ENCODE assay signal across 8 cellular contexts in genomic region chr2:38603402-38604265, GRCh38. TPM values are rescaled to one million over a fixed set of nuclear protein-coding genes. Genes with fewer than 3 reads are reported as not detected.
DNase-seq lines count a peak whose midpoint lies in the region; ATAC-seq and TF ChIP-seq lines count a peak whose summit lies in the region.

No MANE protein-coding gene starts in this region.

- no peak for TF ChIP-seq POLR2A in gastroesophageal sphincter (IDR thresholded peaks at IDR 0.05)

- H3K4me1 Mint-ChIP-seq in Calu3 (ENCODE audit: low read depth, unreplicated experiment): peaks cover 21% of the 10 kb centered on the region

- peaks cover 23% of the 10 kb centered on the region for H3F3A ChIP-seq in MM.1S (ENCODE audit: insufficient read depth, low read length)

- H3K9me3 Mint-ChIP-seq in Calu3 (ENCODE audit: low read depth, unreplicated experiment): no peaks in the 10 kb centered on the region

- CTCF ChIA-PET in Calu3 (lab: Charles Lee): interaction anchor here (0.7 to 2.7 kb wide), 4 partner anchors 10 to 1355 kb away, joined by 3 to 12 read pairs (median 3); no protein-coding TSS in a partner anchor

- TF ChIP-seq EP300 in gastroesophageal sphincter (IDR thresholded peaks at IDR 0.05): no peak

- peak overlapping the region; percentile 86 for H3K4me3 Mint-ChIP-seq in Calu3 (ENCODE audit: low read depth, unreplicated experiment)

- no peaks in the 10 kb centered on the region for H3K27me3 Mint-ChIP-seq in Calu3 (ENCODE audit: unreplicated experiment)

- 13 to 27% methylated on average over 12 to 23 of the region's 23 CpGs for WGBS in gastroesophageal sphincter (ENCODE audit: low coverage in 1 of 2), 2 donors

- H3K79me2 ChIP-seq in MM.1S (ENCODE audit: low read length): peaks cover 38% of the 10 kb centered on the region

- H3K27ac ChIP-seq in MM.1S (ENCODE audit: low read length): peak overlapping the region; percentile 51; the same call in 1 of the 2 replicates
- peak overlapping the region; percentile 74 to 100 (median 99) for H3K27ac ChIP-seq in gastroesophageal sphincter
- H3K27ac ChIP-seq in neutrophil: peak overlapping the region; percentile 94
- H3K27ac ChIP-seq in substantia nigra (ENCODE audit: low read depth, low read length, poor library complexity, severe bottlenecking): peak overlapping the region; percentile 93

- DNase-seq in Calu3 (peak; percentile 80), MM.1S (peak; percentile 88), SHP77 treated with DMSO at 0.1 percent for 48 hours (lab: John Stamatoyannopoulos, UW) (peak; percentile 63), activated gamma-delta T cell treated with Interleukin-2 at 50 U/mL for 16 hours (peak; percentile 78), substantia nigra (lab: John Stamatoyannopoulos, UW) (peak in 48 of 49 donors; percentile 19 to 87 (median 72))

- H3K27me3 ChIP-seq in MM.1S (replicated peaks; ENCODE audit: insufficient read depth, low read length) (no peaks in the 10 kb centered on the region), gastroesophageal sphincter (no peaks in the 10 kb centered on the region), neutrophil (no peaks in the 10 kb centered on the region)

- TF ChIP-seq CTCF in Calu3 (IDR thresholded peaks at IDR 0.05; ENCODE audit: unreplicated experiment) (peak; percentile 79), MM.1S (IDR thresholded peaks at IDR 0.05; ENCODE audit: low read length) (peak; percentile 97), gastroesophageal sphincter (IDR thresholded peaks at IDR 0.05) (peak; percentile 71 to 96 (median 86)), neutrophil (IDR thresholded peaks at IDR 0.05) (peak; percentile 92)

- BruUV-seq in Calu3 (replicated peaks; lab: Mats Ljungman, UMichigan): no TSS peak

- H3K27ac Mint-ChIP-seq in Calu3 (ENCODE audit: unreplicated experiment): peak overlapping the region; percentile 75

- H3K4me1 ChIP-seq in MM.1S (ENCODE audit: low read length) (peaks cover 26% of the 10 kb centered on the region), gastroesophageal sphincter (peaks cover 0 to 34% (median 9%) of the 10 kb centered on the region in 3 donors), neutrophil (ENCODE audit: control insufficient read depth in 1 of 2, insufficient read depth in 1 of 2, low read depth in 1 of 2, low read length in 1 of 2) (peaks cover 56% of the 10 kb centered on the region in 2 experiments)

- no peaks in the 10 kb centered on the region for H3K9me2 ChIP-seq in MM.1S (replicated peaks; ENCODE audit: insufficient read depth, low read length)

- intact Hi-C loops in Calu3 (cut with micrococcal nuclease; ENCODE audit: unreplicated experiment): loop anchor here (2.0 kb wide), 1 partner anchor 123 kb away; no protein-coding TSS in a partner anchor

- H3K36me3 ChIP-seq in MM.1S (replicated peaks; ENCODE audit: insufficient read depth, low read length): no peaks in the 10 kb centered on the region
- H3K36me3 ChIP-seq in gastroesophageal sphincter: no peaks in the 10 kb centered on the region
- no peaks in the 10 kb centered on the region for H3K36me3 ChIP-seq in neutrophil

- H2AFZ ChIP-seq in MM.1S (ENCODE audit: low read length): peak overlapping the region; percentile 90

- H3K9me3 ChIP-seq in MM.1S (replicated peaks; ENCODE audit: insufficient read depth, low read length) (no peaks in the 10 kb centered on the region), gastroesophageal sphincter (no peaks in the 10 kb centered on the region), neutrophil (no peaks in the 10 kb centered on the region)

- peak overlapping the region; percentile 93 for H3K4me2 ChIP-seq in MM.1S (ENCODE audit: low read depth, low read length)

- H3K9ac ChIP-seq in MM.1S (ENCODE audit: low read length): peak overlapping the region; percentile 62

- H3K4me3 ChIP-seq in MM.1S (ENCODE audit: low read length): peak overlapping the region; percentile 79
- peak overlapping the region; percentile 53 to 87 for H3K4me3 ChIP-seq in gastroesophageal sphincter
- peak overlapping the region; percentile 88 to 95 for H3K4me3 ChIP-seq in neutrophil (ENCODE audit: low read depth in 1 of 2, low read length in 1 of 2)

- H4K20me1 ChIP-seq in MM.1S (ENCODE audit: insufficient read depth, low read length): no peaks in the 10 kb centered on the region

- H3K36me3 Mint-ChIP-seq in Calu3 (ENCODE audit: insufficient read depth, unreplicated experiment): peaks cover 38% of the 10 kb centered on the region

- ATAC-seq in GM21786 (IDR thresholded peaks at IDR 0.05; ENCODE audit: unreplicated experiment): peak; percentile 37
- peak; percentile 48 for ATAC-seq in gastroesophageal sphincter

RNA-seq across cellular contexts. Expression of gene HNRNPLL, which starts 0.9 kb away (rescaled TPM):
- total RNA-seq in Calu3 (2022) (47.6 and 51.3 TPM in 2 replicates), gastroesophageal sphincter (10 to 100 TPM; 47.3 to 79.1 (median 68.7) TPM)

Comparison
In these comparisons a context has a peak if more than half of its experiments do, and no peak if none do; other contexts are left out.
1. Peak in every context shown above with its lines: DNase-seq, ATAC-seq, H3K4me3 ChIP-seq and H3K27ac ChIP-seq.